In genomic region chr19:18317998-18318800, GRCh38 we compare ENCODE assay signal across 9 cellular contexts. TPM values are rescaled to one million over a fixed set of nuclear protein-coding genes. Genes with fewer than 3 reads are reported as not detected.
A peak's percentile ranks its signal among the peaks of the same experiment; 100 is the strongest.
DNase-seq lines count a peak whose midpoint lies in the region; ATAC-seq and TF ChIP-seq lines count a peak whose summit lies in the region.
"Had no signal": no experiment of that assay in that cellular context is flagged by ENCODE, and none has a peak within 500 bp of the region (broad histone marks: within the 10 kb centered on the region; RNA-seq: fewer than 3 reads in every experiment).

No MANE protein-coding gene starts in this region.

- no peaks in the 10 kb centered on the region for H3K4me1 ChIP-seq in A673 (ENCODE audit: insufficient read depth, low read length, poor library complexity, severe bottlenecking)
- H3K4me1 ChIP-seq in ascending aorta = peaks cover 4 to 19% of the 10 kb centered on the region in 2 donors
- H3K4me1 ChIP-seq in mucosa of rectum (ENCODE audit: control insufficient read depth in 2 of 2, insufficient read depth in 2 of 2, low read length in 2 of 2) = peaks cover 43 to 50% of the 10 kb centered on the region in 2 donors

- TF ChIP-seq CTCF in A673 (conservative IDR thresholded peaks at IDR 0.05; ENCODE audit: low read depth, low read length) (no peak), RWPE1 (conservative IDR thresholded peaks at IDR 0.05; ENCODE audit: low read depth) (no peak), ascending aorta (IDR thresholded peaks at IDR 0.05) (no peak)

- DNase-seq in A673 (ENCODE audit: low spot score) (no peak), RWPE1 (ENCODE audit: low spot score) (no peak), ascending aorta (ENCODE audit: low spot score in 2 of 2) (no peak), NCI-H2081 (lab: John Stamatoyannopoulos, UW) (no peak), LoVo (ENCODE audit: low spot score) (no peak), NCI-H2171 (lab: John Stamatoyannopoulos, UW) (no peak)
- DNase-seq: midbrain had no signal

- H3K9ac ChIP-seq in mucosa of rectum (ENCODE audit: low read depth in 1 of 2, low read length in 2 of 2) = peak overlapping the region; percentile 59 to 77

- H3K4me3 ChIP-seq in A673 (ENCODE audit: low read depth, low read length, poor library complexity, severe bottlenecking) (no peak overlapping the region), ascending aorta (no peak overlapping the region), mucosa of rectum (ENCODE audit: low read length in 2 of 2) (peak overlapping the region in 1 of 2 donors; percentile 31)

- no TSS peak for BruUV-seq in A673 (replicated peaks; lab: Mats Ljungman, UMichigan)

- peak overlapping the region; percentile 52 for H3K27ac ChIP-seq in A673 (ENCODE audit: low read depth, low read length, poor library complexity, severe bottlenecking)
- peak overlapping the region; percentile 66 for H3K27ac ChIP-seq in RWPE1
- peak overlapping the region; percentile 27 to 58 for H3K27ac ChIP-seq in ascending aorta
- H3K27ac ChIP-seq in mucosa of rectum (ENCODE audit: low read depth in 2 of 2, low read length in 2 of 2) = peak overlapping the region; percentile 93 to 94

- POLR2A ChIA-PET in A673 (lab: Charles Lee; ENCODE audit: low non-redundant PET) (interaction anchor here (0.8 kb wide), 1 partner anchor 89 kb away, joined by 3 read pairs; no protein-coding TSS in a partner anchor), RWPE1 (lab: Yijun Ruan, JAX; ENCODE audit: low non-redundant PET) (no interaction called here)

- ATAC-seq in GM18502 (IDR thresholded peaks at IDR 0.05; ENCODE audit: poor library complexity, unreplicated experiment) = no peak

- intact Hi-C loops in A673 (cut with micrococcal nuclease; ENCODE audit: unreplicated experiment) = no loop called here
- intact Hi-C loops in ascending aorta (cut with DNase I) = no loop called here

- H3K27me3 ChIP-seq in A673 (replicated peaks; ENCODE audit: insufficient read depth, low read depth, low read length, poor library complexity) (no peaks in the 10 kb centered on the region), ascending aorta (no peaks in the 10 kb centered on the region), mucosa of rectum (ENCODE audit: control insufficient read depth in 2 of 2, insufficient read depth in 2 of 2, low read length in 2 of 2) (no peaks in the 10 kb centered on the region)

- CTCF ChIA-PET in A673 (lab: Charles Lee) = interaction anchor here (0.7 kb wide), 1 partner anchor 16 kb away, joined by 4 read pairs; no protein-coding TSS in a partner anchor
- CTCF ChIA-PET in RWPE1 (lab: Yijun Ruan, JAX) = interaction anchor here (0.9 to 1.0 kb wide), 2 partner anchors 41 to 66 kb away, joined by 3 read pairs; no protein-coding TSS in a partner anchor

- H3K36me3 ChIP-seq in A673 (ENCODE audit: insufficient read depth, low read length, poor library complexity, severe bottlenecking) (peaks cover 12% of the 10 kb centered on the region), ascending aorta (no peaks in the 10 kb centered on the region), mucosa of rectum (ENCODE audit: control insufficient read depth in 2 of 2, insufficient read depth in 2 of 2, low read length in 2 of 2) (peaks cover 4 to 8% of the 10 kb centered on the region in 2 donors)

- H3K9me3 ChIP-seq in A673 (ENCODE audit: low read depth, low read length, poor library complexity, severe bottlenecking) = no peaks in the 10 kb centered on the region
- no peaks in the 10 kb centered on the region for H3K9me3 ChIP-seq in ascending aorta
- no peaks in the 10 kb centered on the region for H3K9me3 ChIP-seq in mucosa of rectum (ENCODE audit: control insufficient read depth in 2 of 2, low read length in 2 of 2)

RNA-seq across cellular contexts. Expression of gene LSM4, which starts 4.7 kb away (rescaled TPM):
- total RNA-seq in A673 (2021) (252 and 262 TPM in 2 replicates), ascending aorta (62.5 TPM)

RNA-seq across cellular contexts. Expression of gene PGPEP1, which starts 22.2 kb away (rescaled TPM):
- total RNA-seq in A673 (2021) = 15.8 and 23.0 TPM in 2 replicates
- total RNA-seq in ascending aorta = 14.8 TPM

RNA-seq across cellular contexts. Expression of gene JUND, which starts 36.8 kb away (rescaled TPM):
- total RNA-seq in A673 (2021) (128 and 136 TPM in 2 replicates), ascending aorta (3,570 TPM)

RNA-seq across cellular contexts. Expression of gene IQCN, which starts 43.9 kb away (rescaled TPM):
- total RNA-seq in A673 (2021) = 10.2 and 12.0 TPM in 2 replicates
- total RNA-seq in ascending aorta = 51.2 TPM

Comparison
In these comparisons a context has a peak if more than half of its experiments do, and no peak if none do; other contexts are left out.
1. H3K27ac ChIP-seq: peak in every context shown above with its lines; median percentile 94 in mucosa of rectum; 66 in RWPE1; 52 in A673; 42 in ascending aorta.
2. RNA of gene JUND, which starts 36.8 kb away (total RNA-seq): 3,570 TPM in ascending aorta (single experiment); 128 to 136 TPM in A673; every median in the first group is over 10 times any median in the second.